In the genomic region with DNA sequence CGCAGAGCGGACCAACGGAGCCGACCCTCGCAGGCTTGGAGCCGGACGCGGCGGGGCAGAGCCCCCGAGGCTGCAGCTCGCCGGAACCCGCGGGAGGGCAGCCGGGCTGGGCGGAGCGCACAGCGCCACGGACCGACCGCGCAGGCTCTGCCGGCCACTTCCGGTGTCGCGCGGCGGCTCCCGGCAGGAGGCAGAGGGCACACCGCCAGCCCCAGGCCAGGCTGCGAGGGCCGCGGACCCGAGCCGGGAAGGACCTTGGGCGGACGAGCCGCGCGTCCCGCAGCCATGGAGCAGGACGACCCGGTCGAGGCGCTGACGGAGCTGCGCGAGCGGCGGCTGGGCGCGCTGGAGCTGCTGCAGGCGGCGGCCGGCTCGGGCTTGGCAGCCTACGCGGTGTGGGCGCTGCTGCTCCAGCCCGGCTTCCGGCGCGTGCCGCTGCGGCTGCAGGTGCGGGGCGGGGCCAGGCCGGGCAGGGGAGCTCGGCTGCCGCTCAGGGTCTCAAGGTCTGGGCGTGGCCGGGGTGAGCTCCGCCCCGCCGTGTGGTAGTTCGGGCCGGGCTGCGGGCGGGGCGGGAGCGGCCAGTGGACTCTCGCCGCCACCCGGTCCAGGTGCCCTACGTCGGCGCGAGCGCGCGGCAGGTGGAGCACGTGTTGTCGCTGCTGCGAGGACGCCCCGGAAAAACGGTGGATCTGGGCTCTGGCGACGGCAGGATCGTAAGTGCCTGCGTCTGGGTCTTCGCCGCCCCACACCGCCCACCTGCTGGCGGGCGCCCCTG, we compare ENCODE assay signal across 8 cellular contexts. TPM values are rescaled to one million over a fixed set of nuclear protein-coding genes. Genes with fewer than 3 reads are reported as not detected.
A peak's percentile ranks its signal among the peaks of the same experiment; 100 is the strongest.
DNase-seq lines count a peak whose midpoint lies in the region; ATAC-seq, FAIRE-seq and TF ChIP-seq lines count a peak whose summit lies in the region.

A gene with protein sequence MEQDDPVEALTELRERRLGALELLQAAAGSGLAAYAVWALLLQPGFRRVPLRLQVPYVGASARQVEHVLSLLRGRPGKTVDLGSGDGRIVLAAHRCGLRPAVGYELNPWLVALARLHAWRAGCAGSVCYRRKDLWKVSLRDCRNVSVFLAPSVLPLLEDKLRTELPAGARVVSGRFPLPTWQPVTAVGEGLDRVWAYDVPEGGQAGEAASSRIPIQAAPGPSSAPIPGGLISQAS (plus strand): TSS at position 157 of the 775 bp plus-strand sequence. CDS start 129 bp downstream, at position 286.

- no peak for TF ChIP-seq CTCF in fibroblast of lung (conservative IDR thresholded peaks at IDR 0.05 in 1 of 2, IDR thresholded peaks at IDR 0.05 in 1 of 2; ENCODE audit: low read depth in 1 of 2, low read length in 2 of 2)
- no peak for TF ChIP-seq CTCF in stomach (IDR thresholded peaks at IDR 0.05)

- H3K4me2 ChIP-seq in fibroblast of lung (ENCODE audit: extremely low read depth, insufficient read depth, low read length): peak within 1 kb of the TSS; percentile 75

- H3K27me3 ChIP-seq in HUES48 (ENCODE audit: control insufficient read depth, insufficient read depth, low read length): peaks cover 12% of the 10 kb centered on the region; the same call in 1 of the 2 replicates
- no peaks in the 10 kb centered on the region for H3K27me3 ChIP-seq in fibroblast of lung (ENCODE audit: control insufficient read depth, insufficient read depth, low read length)
- H3K27me3 ChIP-seq in stomach: peaks cover 0 to 37% (median 0%) of the 10 kb centered on the region in 3 donors

- no peaks in the 10 kb centered on the region for H4K20me1 ChIP-seq in fibroblast of lung (ENCODE audit: control insufficient read depth, extremely low read depth, insufficient read depth, low read length)

- H3K36me3 ChIP-seq in HUES48 (ENCODE audit: control insufficient read depth, insufficient read depth, low read length) (no peaks in the 10 kb centered on the region), fibroblast of lung (ENCODE audit: control insufficient read depth, insufficient read depth, low read length) (peaks cover 2% of the 10 kb centered on the region), stomach (peaks cover 0 to 14% (median 0%) of the 10 kb centered on the region in 4 donors)

- H3K9me3 ChIP-seq in HUES48 (ENCODE audit: control insufficient read depth, insufficient read depth, low read length) (no peaks in the 10 kb centered on the region), fibroblast of lung (ENCODE audit: control insufficient read depth, insufficient read depth, low read depth, low read length) (no peaks in the 10 kb centered on the region), stomach (no peaks in the 10 kb centered on the region)

- no peak for FAIRE-seq in RCC 7860 (lab: Jason Lieb, UNC)

- peak within 1 kb of the TSS; percentile 33 to 92 (median 68) for H3K27ac Mint-ChIP-seq in naive B cell

- H3K4me1 ChIP-seq in HUES48 (ENCODE audit: control insufficient read depth, insufficient read depth, low read length): peaks cover 19% of the 10 kb centered on the region
- peaks cover 11% of the 10 kb centered on the region for H3K4me1 ChIP-seq in fibroblast of lung (ENCODE audit: control insufficient read depth, extremely low read depth, insufficient read depth, low read length)
- H3K4me1 ChIP-seq in stomach: peaks cover 26 to 58% (median 55%) of the 10 kb centered on the region in 4 donors

- H3K9ac ChIP-seq in HUES48 (ENCODE audit: low read depth, low read length) (peak within 1 kb of the TSS; percentile 94), fibroblast of lung (ENCODE audit: insufficient read depth, low read length) (peak within 1 kb of the TSS; percentile 75)

- DNase-seq in DMS153 (lab: John Stamatoyannopoulos, UW): peak; percentile 82
- peak; percentile 57 for DNase-seq in RCC 7860 (ENCODE audit: low spot score)
- DNase-seq in activated T-helper 1 cell treated with anti-CD3 and anti-CD28 coated beads, Interleukin-2, amount 50 U/mL, for 16 hours (ENCODE audit: low read depth in 1 of 2, low spot score in 1 of 2): peak; percentile 26 to 68
- peak; percentile 68 to 73 for DNase-seq in fibroblast of lung (ENCODE audit: low read depth in 2 of 2)
- peak; percentile 84 for DNase-seq in naive B cell
- DNase-seq in stomach: peak; percentile 89

- H3K27me3 Mint-ChIP-seq in naive B cell: peaks cover 0 to 5% (median 0%) of the 10 kb centered on the region in 3 donors

- no peak for TF ChIP-seq EP300 in stomach (IDR thresholded peaks at IDR 0.05)

- peak within 1 kb of the TSS; percentile 78 to 92 (median 88) for H3K4me3 Mint-ChIP-seq in naive B cell

- H3K4me1 Mint-ChIP-seq in naive B cell: peaks cover 12 to 28% (median 14%) of the 10 kb centered on the region in 3 donors

- H3K4me3 ChIP-seq in HUES48 (ENCODE audit: low read depth, low read length): peak within 1 kb of the TSS; percentile 96
- peak within 1 kb of the TSS; percentile 63 to 88 (median 76) for H3K4me3 ChIP-seq in fibroblast of lung (replicated peaks in 1 of 4; ENCODE audit: control extremely low read depth in 1 of 4, insufficient read depth in 1 of 4, low read depth in 3 of 4, low read length in 4 of 4)
- peak within 1 kb of the TSS; percentile 63 to 88 (median 80) for H3K4me3 ChIP-seq in stomach

- 7 to 25% (median 10%) methylated on average over 23 to 106 of the region's 106 CpGs for WGBS in stomach, 5 donors

- H3K9me3 Mint-ChIP-seq in naive B cell: no peaks in the 10 kb centered on the region

- TF ChIP-seq POLR2A in stomach (IDR thresholded peaks at IDR 0.05): no peak

- peak; percentile 67 for ATAC-seq in GM21423 (IDR thresholded peaks at IDR 0.05; ENCODE audit: unreplicated experiment)
- ATAC-seq in naive B cell (ENCODE audit: low read depth in 2 of 2): peak; percentile 87 to 90

- H3K36me3 Mint-ChIP-seq in naive B cell: no peaks in the 10 kb centered on the region

- H3K27ac ChIP-seq in HUES48 (ENCODE audit: low read depth, low read length) (peak within 1 kb of the TSS; percentile 93), fibroblast of lung (ENCODE audit: insufficient read depth, low read length) (peak within 1 kb of the TSS; percentile 74), stomach (peak within 1 kb of the TSS; percentile 88 to 94 (median 90))

- intact Hi-C loops in stomach (cut with DNase I; ENCODE audit: low total_unique reads): no loop called here

- H2AFZ ChIP-seq in fibroblast of lung (ENCODE audit: low read length): peak within 1 kb of the TSS; percentile 76

- no peaks in the 10 kb centered on the region for H3K79me2 ChIP-seq in fibroblast of lung (ENCODE audit: control insufficient read depth, insufficient read depth, low read length)

RNA-seq across cellular contexts. Expression of the gene that starts here (rescaled TPM):
- total RNA-seq in fibroblast of lung (24.9 and 31.5 TPM in 2 replicates), stomach (100 to 1,000 TPM in 1 of 5 donors, 10 to 100 TPM in 3, 1 to 10 TPM in 1; 9.7 to 602 (median 44.9) TPM)
- polyA plus RNA-seq in fibroblast of lung (4.5 and 6.1 TPM in 2 replicates), naive B cell (ENCODE audit: low read depth in 6 of 6) (10 to 100 TPM; 21.5 to 62.0 (median 38.0) TPM), stomach (10 to 100 TPM; 35.9 to 65.0 (median 58.0) TPM)
- polyA plus RNA-seq in fibroblast of lung (2012): 19.8 and 26.4 TPM in 2 replicates
- 1.8 and 2.6 TPM in 2 replicates for polyA minus RNA-seq in fibroblast of lung (ENCODE audit: low replicate concordance)

Comparison
In these comparisons a context has a peak if more than half of its experiments do, and no peak if none do; other contexts are left out.
1. Peak in every context shown above with its lines: DNase-seq, ATAC-seq, H3K4me3 ChIP-seq and H3K27ac ChIP-seq.